8 cellular contexts compared by ENCODE assay signal in the genomic region with DNA sequence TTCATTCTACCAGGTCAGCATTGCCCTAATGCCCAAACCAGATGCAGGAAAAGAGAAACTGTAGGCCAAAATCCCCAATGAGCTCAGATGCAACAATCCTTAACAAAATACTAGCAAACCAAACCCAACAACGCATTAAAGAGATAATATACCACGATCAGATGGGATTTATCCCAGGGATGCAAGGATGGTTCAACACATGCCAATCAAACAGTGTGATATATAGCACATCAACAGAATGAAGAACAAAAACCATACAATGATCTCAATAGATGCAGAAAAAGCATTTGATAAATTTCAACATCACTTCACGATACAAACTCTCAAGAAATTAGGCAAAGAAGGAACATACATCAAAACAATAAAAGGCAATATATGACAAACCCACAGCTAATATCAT.
"Had no signal": no experiment of that assay in that cellular context is flagged by ENCODE, and none has a peak within 500 bp of the region (broad histone marks: within the 10 kb centered on the region; RNA-seq: fewer than 3 reads in every experiment).

No MANE protein-coding gene starts in this region.

- DNase-seq: GDM1, GF-D8 had no signal

- FAIRE-seq: G401.6, GM12878, GM12891, GM12892, GM18507, GM19239 had no signal

- H3K4me3 ChIP-seq: GM12878 had no signal

- ATAC-seq: GM12878 had no signal
